In the genomic region with DNA sequence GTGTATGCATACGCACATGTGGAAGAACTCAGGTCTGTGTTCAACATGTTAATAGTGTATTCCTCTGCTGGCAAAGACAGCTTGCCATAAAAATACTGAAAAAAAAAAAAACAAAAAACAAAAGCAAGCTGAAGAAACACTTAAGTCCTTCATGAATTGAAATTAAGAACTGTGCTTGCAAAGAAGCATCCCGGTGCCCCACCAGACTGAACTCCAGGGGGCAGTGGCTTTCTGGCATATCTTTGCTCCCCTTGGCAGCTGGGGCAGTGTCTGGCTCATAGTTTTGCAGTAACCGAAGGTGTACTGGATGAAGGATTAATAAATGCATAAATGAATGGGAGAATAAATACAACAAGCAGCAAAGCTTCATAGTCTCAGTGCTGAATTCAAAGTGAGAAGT, we compare ENCODE assay signal across 8 cellular contexts.
DNase-seq lines count a peak whose midpoint lies in the region; ATAC-seq and TF ChIP-seq lines count a peak whose summit lies in the region.

No MANE protein-coding gene starts in this region.

- no peak overlapping the region for H3K4me2 ChIP-seq in DOHH2 (ENCODE audit: low read length)

- H3K36me3 ChIP-seq in DOHH2 (ENCODE audit: control insufficient read depth, low read length) (no peaks in the 10 kb centered on the region), lung (ENCODE audit: control insufficient read depth in 2 of 2, insufficient read depth in 2 of 2, low read length in 2 of 2) (no peaks in the 10 kb centered on the region)

- ATAC-seq in lung (ENCODE audit: insufficient read depth, low FRiP score) = no peak
- no peak for ATAC-seq in HG02759 (IDR thresholded peaks at IDR 0.05; ENCODE audit: unreplicated experiment)

- peak; percentile 35 for DNase-seq in NCI-H1694 treated with DMSO at 0.1 percent for 48 hours (lab: John Stamatoyannopoulos, UW)
- DNase-seq in choroid plexus epithelial cell (ENCODE audit: low read depth) = peak; percentile 72
- DNase-seq in lung (ENCODE audit: low spot score) = peak; percentile 34
- no peak for DNase-seq in NCI-H2029 treated with DMSO at 0.1 percent for 48 hours (lab: John Stamatoyannopoulos, UW)
- no peak for DNase-seq in NCI-H187 (lab: John Stamatoyannopoulos, UW)
- no peak for DNase-seq in stimulated activated CD4-positive, alpha-beta T cell treated with anti-CD3 and anti-CD28 coated beads, Interleukin-12 subunit alpha, Interleukin-12 subunit beta, amount 100 ng/mL, for 4 hours

- no peaks in the 10 kb centered on the region for H3K9me2 ChIP-seq in DOHH2 (replicated peaks; ENCODE audit: control insufficient read depth, low read length)

- H3K27me3 ChIP-seq in DOHH2 (ENCODE audit: control insufficient read depth, low read length) (no peaks in the 10 kb centered on the region), lung (ENCODE audit: control insufficient read depth, insufficient read depth) (no peaks in the 10 kb centered on the region)

- no peaks in the 10 kb centered on the region for H3K9me3 ChIP-seq in DOHH2 (ENCODE audit: control insufficient read depth, insufficient read depth, low read length)
- H3K9me3 ChIP-seq in lung (ENCODE audit: control insufficient read depth in 2 of 2, insufficient read depth in 1 of 2, low read length in 1 of 2) = no peaks in the 10 kb centered on the region

- H4K20me1 ChIP-seq in DOHH2 (ENCODE audit: control insufficient read depth, insufficient read depth, low read depth, low read length) = no peaks in the 10 kb centered on the region

- peaks cover 13% of the 10 kb centered on the region for H3K4me1 ChIP-seq in DOHH2 (ENCODE audit: control insufficient read depth, low read length)
- H3K4me1 ChIP-seq in lung (ENCODE audit: control insufficient read depth in 2 of 2, insufficient read depth in 2 of 2, low read length in 2 of 2) = peaks cover 2 to 31% of the 10 kb centered on the region in 2 donors

- no peaks in the 10 kb centered on the region for H3F3A ChIP-seq in DOHH2 (ENCODE audit: control insufficient read depth, insufficient read depth)

- H3K27ac ChIP-seq in DOHH2 (ENCODE audit: low read depth, low read length) (no peak overlapping the region), lung (ENCODE audit: low read depth in 1 of 2, low read length in 1 of 2) (peak overlapping the region in 1 of 2 donors; percentile 74)

- H3K4me3 ChIP-seq in DOHH2 (ENCODE audit: low read length) (no peak overlapping the region), choroid plexus epithelial cell (ENCODE audit: low read depth, low read length) (no peak overlapping the region), lung (no peak overlapping the region)

- no peaks in the 10 kb centered on the region; the same call in 1 of the 2 replicates for H3K79me2 ChIP-seq in DOHH2 (ENCODE audit: control insufficient read depth, low read length)

- TF ChIP-seq CTCF in DOHH2 (IDR thresholded peaks at IDR 0.05; ENCODE audit: low read depth, low read length, poor library complexity, severe bottlenecking) = peak; percentile 52
- TF ChIP-seq CTCF in choroid plexus epithelial cell (conservative IDR thresholded peaks at IDR 0.05; ENCODE audit: low read depth, low read length) = peak; percentile 72
- TF ChIP-seq CTCF in lung (IDR thresholded peaks at IDR 0.05; ENCODE audit: control extremely low read depth, extremely low read depth) = no peak

- 33 to 37% methylated on average over 3 of the region's 3 CpGs for WGBS in lung, 2 donors

Comparison
In these comparisons a context has a peak if more than half of its experiments do, and no peak if none do; other contexts are left out.
1. DNase-seq: peak in NCI-H1694 treated with DMSO at 0.1 percent for 48 hours (single experiment), choroid plexus epithelial cell (single experiment) and lung (single experiment); none in NCI-H2029 treated with DMSO at 0.1 percent for 48 hours (single experiment), NCI-H187 (0 of 2) and stimulated activated CD4-positive, alpha-beta T cell treated with anti-CD3 and anti-CD28 coated beads, Interleukin-12 subunit alpha, Interleukin-12 subunit beta, amount 100 ng/mL, for 4 hours (single experiment).